8 cellular contexts compared by ENCODE assay signal in genomic region chr15:68924866-68925599, GRCh38. TPM values are rescaled to one million over a fixed set of nuclear protein-coding genes. Genes with fewer than 3 reads are reported as not detected.
A peak's percentile ranks its signal among the peaks of the same experiment; 100 is the strongest.
DNase-seq lines count a peak whose midpoint lies in the region; ATAC-seq and TF ChIP-seq lines count a peak whose summit lies in the region.

No MANE protein-coding gene starts in this region.

- H3K4me1 Mint-ChIP-seq in activated B cell treated with CpG ODN at 0.5 μM for 24 hours, result peaks cover 2% of the 10 kb centered on the region
- no peaks in the 10 kb centered on the region for H3K4me1 Mint-ChIP-seq in central memory CD8-positive, alpha-beta T cell

- H3K27me3 Mint-ChIP-seq in activated B cell treated with CpG ODN at 0.5 μM for 24 hours, result peaks cover 8% of the 10 kb centered on the region
- H3K27me3 Mint-ChIP-seq in central memory CD8-positive, alpha-beta T cell, result peaks cover 40% of the 10 kb centered on the region

- H3K4me3 Mint-ChIP-seq in activated B cell treated with CpG ODN at 0.5 μM for 24 hours, result no peak overlapping the region
- no peak overlapping the region for H3K4me3 Mint-ChIP-seq in central memory CD8-positive, alpha-beta T cell

- intact Hi-C loops in activated B cell treated with CpG ODN at 0.5 μM for 24 hours (cut with micrococcal nuclease), result loop anchor here (1.0 kb wide), 4 partner anchors 142 to 375 kb away; no protein-coding TSS in a partner anchor

- no peak overlapping the region for H3K4me3 ChIP-seq in AG10803 (ENCODE audit: low read length)
- H3K4me3 ChIP-seq in H7 (ENCODE audit: insufficient read depth, low read depth, low read length), result no peak overlapping the region
- no peak overlapping the region for H3K4me3 ChIP-seq in kidney epithelial cell (ENCODE audit: low read depth, low read length)

- CTCF ChIA-PET in activated B cell treated with CpG ODN at 0.5 μM for 24 hours (lab: Charles Lee), result interaction anchor here (0.6 to 2.5 kb wide), 9 partner anchors 8 to 619 kb away, joined by 3 to 29 read pairs (median 5); no protein-coding TSS in a partner anchor

- H3K9me3 Mint-ChIP-seq in activated B cell treated with CpG ODN at 0.5 μM for 24 hours, result no peaks in the 10 kb centered on the region
- no peaks in the 10 kb centered on the region for H3K9me3 Mint-ChIP-seq in central memory CD8-positive, alpha-beta T cell

- H3K27me3 ChIP-seq in H7 (ENCODE audit: control insufficient read depth, insufficient read depth, low read length), result no peaks in the 10 kb centered on the region
- H3K27me3 ChIP-seq in kidney epithelial cell (ENCODE audit: control insufficient read depth, insufficient read depth, low read length), result peaks cover 2% of the 10 kb centered on the region

- peak; percentile 69 for ATAC-seq in activated B cell treated with CpG ODN at 0.5 μM for 24 hours (ENCODE audit: low read depth)
- ATAC-seq in central memory CD8-positive, alpha-beta T cell (replicated peaks; ENCODE audit: extremely low read depth, poor library complexity, severe bottlenecking), result no peak
- ATAC-seq in GM19467 (IDR thresholded peaks at IDR 0.05; ENCODE audit: unreplicated experiment), result no peak

- no peaks in the 10 kb centered on the region for H3K36me3 Mint-ChIP-seq in activated B cell treated with CpG ODN at 0.5 μM for 24 hours (ENCODE audit: low read depth)
- peaks cover under 1% of the 10 kb centered on the region for H3K36me3 Mint-ChIP-seq in central memory CD8-positive, alpha-beta T cell (ENCODE audit: insufficient read depth)

- TF ChIP-seq CTCF in AG10803 (conservative IDR thresholded peaks at IDR 0.05; ENCODE audit: low read length) (peak; percentile 97), activated B cell treated with CpG ODN at 0.5 μM for 24 hours (IDR thresholded peaks at IDR 0.05) (no peak), kidney epithelial cell (IDR thresholded peaks at IDR 0.05; ENCODE audit: insufficient read depth, low read length, poor library complexity, severe bottlenecking) (peak; percentile 87)

- no peak overlapping the region for H3K27ac Mint-ChIP-seq in activated B cell treated with CpG ODN at 0.5 μM for 24 hours
- H3K27ac Mint-ChIP-seq in central memory CD8-positive, alpha-beta T cell (ENCODE audit: low read depth), result no peak overlapping the region

- H3K36me3 ChIP-seq in H7 (replicated peaks; ENCODE audit: control insufficient read depth, insufficient read depth, low read length) (no peaks in the 10 kb centered on the region), kidney epithelial cell (ENCODE audit: control insufficient read depth, insufficient read depth, low read length) (no peaks in the 10 kb centered on the region)

- POLR2A ChIA-PET in activated B cell treated with CpG ODN at 0.5 μM for 24 hours (lab: Charles Lee), result no interaction called here

- DNase-seq in AG10803 (ENCODE audit: low read depth), result peak; percentile 70
- peak; percentile 81 for DNase-seq in H7
- DNase-seq in NCI-H2227 treated with DMSO at 0.1 percent for 48 hours (lab: John Stamatoyannopoulos, UW), result peak; percentile 68
- DNase-seq in activated B cell treated with CpG ODN at 0.5 μM for 24 hours, result peak; percentile 32
- DNase-seq in central memory CD8-positive, alpha-beta T cell (ENCODE audit: low spot score in 2 of 2), result peak; percentile 29 to 34
- DNase-seq in kidney epithelial cell (ENCODE audit: low read depth), result peak; percentile 25
- peak; percentile 64 for DNase-seq in stimulated activated CD4-positive, alpha-beta T cell treated with anti-CD3 and anti-CD28 coated beads, Interleukin-4, amount 100 ng/mL, for 1 hour

RNA-seq across cellular contexts. Expression of gene SPESP1, which starts 5.3 kb away (rescaled TPM):
- 0.33 and 0.48 TPM in 2 replicates for total RNA-seq in H7 (2014; rRNA removed; shearing (Covaris generic))
- total RNA-seq in activated B cell treated with CpG ODN at 0.5 μM for 24 hours (0.44 and 0.78 TPM in 2 replicates), kidney epithelial cell (7.9 and 8.4 TPM in 2 replicates)

Comparison
In these comparisons a context has a peak if more than half of its experiments do, and no peak if none do; other contexts are left out.
1. DNase-seq: peak in every context shown above with its lines; median percentile 81 in H7; 70 in AG10803; 68 in NCI-H2227 treated with DMSO at 0.1 percent for 48 hours; 64 in stimulated activated CD4-positive, alpha-beta T cell treated with anti-CD3 and anti-CD28 coated beads, Interleukin-4, amount 100 ng/mL, for 1 hour; 32 in activated B cell treated with CpG ODN at 0.5 μM for 24 hours; 32 in central memory CD8-positive, alpha-beta T cell; 25 in kidney epithelial cell.